Comparison of ENCODE assay signal across 9 cellular contexts in the genomic region with DNA sequence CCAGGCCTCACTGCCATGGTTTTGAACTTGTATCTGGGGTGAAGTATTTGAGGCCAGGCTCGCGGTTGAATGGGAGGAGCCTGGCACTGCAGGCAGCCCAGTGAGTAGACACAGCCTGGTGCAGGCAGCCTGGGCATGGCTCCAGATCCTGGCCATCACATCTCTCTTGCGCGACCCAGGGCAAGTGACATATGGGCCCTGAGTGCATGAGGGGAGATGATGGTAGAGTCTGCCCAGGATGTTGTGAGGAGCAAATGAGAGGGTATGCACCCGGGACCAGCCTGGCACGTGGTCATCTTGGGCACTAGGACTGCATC.
DNase-seq lines count a peak whose midpoint lies in the region; ATAC-seq and TF ChIP-seq lines count a peak whose summit lies in the region.
"Had no signal": no experiment of that assay in that cellular context is flagged by ENCODE, and none has a peak within 500 bp of the region (broad histone marks: within the 10 kb centered on the region; RNA-seq: fewer than 3 reads in every experiment).

No MANE protein-coding gene starts in this region.

- H3K36me3 ChIP-seq in mucosa of descending colon (ENCODE audit: low read depth), result no peaks in the 10 kb centered on the region

- TF ChIP-seq CTCF in mucosa of descending colon (IDR thresholded peaks at IDR 0.05), result no peak

- ATAC-seq in esophagus mucosa, result peak; percentile 62
- peak; percentile 62 for ATAC-seq in mucosa of descending colon

- H3K4me1 ChIP-seq in mucosa of descending colon (ENCODE audit: low read depth), result peaks cover 5% of the 10 kb centered on the region

- no peak overlapping the region for H3K4me3 ChIP-seq in mucosa of descending colon

- no peaks in the 10 kb centered on the region for H3K9me3 ChIP-seq in mucosa of descending colon

- DNase-seq in AG08396 (ENCODE audit: low spot score) (peak; percentile 78), LHCN-M2 (ENCODE audit: low read depth) (peak; percentile 72), mucosa of descending colon (peak; percentile 51 to 62 (median 60)), GM19238 (ENCODE audit: insufficient read length, low spot score) (no peak), DMS153 (lab: John Stamatoyannopoulos, UW) (no peak), NCI-H526 (lab: John Stamatoyannopoulos, UW) (no peak)
- DNase-seq in stimulated activated CD4-positive, alpha-beta T cell treated with anti-CD3 and anti-CD28 coated beads, Interleukin-2, amount 100 ng/mL, for 48 hours, result no peak
- DNase-seq: CD4-positive, alpha-beta memory T cell had no signal

- intact Hi-C loops in mucosa of descending colon (cut with DNase I, micrococcal nuclease), result no loop called here

Comparison
In these comparisons a context has a peak if more than half of its experiments do, and no peak if none do; other contexts are left out.
1. DNase-seq: peak in AG08396 (single experiment), LHCN-M2 (single experiment) and mucosa of descending colon (3 of 3); none in GM19238 (single experiment), stimulated activated CD4-positive, alpha-beta T cell treated with anti-CD3 and anti-CD28 coated beads, Interleukin-2, amount 100 ng/mL, for 48 hours (0 of 2), DMS153 (single experiment) and NCI-H526 (0 of 2).